Comparison of ENCODE assay signal across 8 cellular contexts in the genomic region with DNA sequence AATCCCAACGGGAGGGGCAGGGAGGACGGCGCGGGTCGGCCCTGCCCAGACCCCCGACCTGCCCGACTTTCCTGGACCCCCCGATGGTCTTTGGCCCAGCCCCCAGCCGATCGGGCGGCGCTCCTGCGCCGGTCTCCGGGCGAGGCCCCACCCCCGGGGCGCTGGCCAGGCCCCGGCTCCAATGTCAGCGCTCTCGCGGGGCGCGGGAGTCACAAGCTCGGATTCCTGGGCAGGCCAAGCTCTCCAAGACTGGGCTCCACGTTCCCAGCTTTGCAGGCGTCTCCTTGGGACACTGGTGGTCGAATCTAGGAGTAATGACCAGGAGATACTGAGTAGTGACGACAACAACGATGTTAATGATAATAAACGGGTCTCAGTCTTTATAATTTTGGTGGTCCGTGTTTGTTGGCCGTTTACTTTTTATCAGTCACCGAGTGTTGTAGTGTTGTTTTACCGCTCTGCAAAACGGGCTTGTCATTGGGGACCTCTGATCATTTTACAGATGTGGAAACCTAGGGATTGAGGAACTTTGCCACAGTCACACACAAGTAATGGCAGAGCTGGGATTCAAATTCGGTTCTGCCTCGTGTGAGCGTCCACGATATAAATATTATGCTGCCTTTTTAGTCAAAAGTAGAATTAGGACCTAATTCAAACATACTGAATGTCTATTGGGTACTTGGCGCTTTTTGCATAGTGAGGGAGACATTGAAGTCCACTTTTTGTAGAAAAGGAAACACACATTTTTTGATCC. TPM values are rescaled to one million over a fixed set of nuclear protein-coding genes. Genes with fewer than 3 reads are reported as not detected.
DNase-seq lines count a peak whose midpoint lies in the region; ATAC-seq and TF ChIP-seq lines count a peak whose summit lies in the region.

No MANE protein-coding gene starts in this region.

- peaks cover 29 to 86% (median 64%) of the 10 kb centered on the region in 11 experiments; a peak in 21 of 22 replicates for H4K20me1 ChIP-seq in BLaER1 treated with 17β-estradiol and CSF1 and Interleukin-3, amounts not matched to agents 10 nM and 100 nM

- H3K23ac ChIP-seq in neuronal stem cell (ENCODE audit: low read depth, low read length, poor library complexity): no peak overlapping the region

- H3K4ac ChIP-seq in neuronal stem cell (ENCODE audit: low read length): no peak overlapping the region

- no peak overlapping the region for H2BK120ac ChIP-seq in neuronal stem cell (ENCODE audit: low read depth, low read length)

- H3K18ac ChIP-seq in neuronal stem cell (ENCODE audit: low read length): no peak overlapping the region

- WGBS in neuronal stem cell (ENCODE audit: extremely low coverage in 2 of 2, insufficient read length in 2 of 2, insufficient replicate concordance in 1 of 2), 2 donors: no CpG with 5 or more reads among the region's 41 CpGs

- no peaks in the 10 kb centered on the region for H3K27me3 ChIP-seq in BLaER1 treated with 17β-estradiol and CSF1 and Interleukin-3, amounts not matched to agents 10 nM and 100 nM
- H3K27me3 ChIP-seq in neuronal stem cell (ENCODE audit: control insufficient read depth in 3 of 3, insufficient read depth in 3 of 3, low read depth in 1 of 3, low read length in 3 of 3) (no peaks in the 10 kb centered on the region), vagina (no peaks in the 10 kb centered on the region)

- H4K91ac ChIP-seq in neuronal stem cell (ENCODE audit: low read depth, low read length, poor library complexity): no peak overlapping the region

- H3K4me1 ChIP-seq in BLaER1 treated with 17β-estradiol and CSF1 and Interleukin-3, amounts not matched to agents 10 nM and 100 nM: peaks cover 68 to 88% (median 84%) of the 10 kb centered on the region in 10 experiments
- H3K4me1 ChIP-seq in neuronal stem cell (ENCODE audit: control insufficient read depth in 2 of 2, insufficient read depth in 1 of 2, low read depth in 1 of 2, low read length in 2 of 2) (peaks cover 2 to 6% of the 10 kb centered on the region in 2 donors), vagina (peaks cover 61% of the 10 kb centered on the region)

- H2AFZ ChIP-seq in neuronal stem cell (ENCODE audit: low read length): peak overlapping the region; percentile 77

- no peak overlapping the region for H4K8ac ChIP-seq in neuronal stem cell (ENCODE audit: low read depth, low read length)

- TF ChIP-seq CTCF in fibroblast of villous mesenchyme (IDR thresholded peaks at IDR 0.05; ENCODE audit: insufficient read depth, low read depth, low read length) (no peak), vagina (IDR thresholded peaks at IDR 0.05) (no peak)

- ATAC-seq in GM19025 (IDR thresholded peaks at IDR 0.05; ENCODE audit: low read depth, unreplicated experiment) (peak; percentile 38), HG03196 (IDR thresholded peaks at IDR 0.05; ENCODE audit: unreplicated experiment) (peak; percentile 28)

- peak overlapping the region; percentile 68 for H2BK5ac ChIP-seq in neuronal stem cell (ENCODE audit: low read length)

- peak overlapping the region; percentile 85 to 98 (median 94) for H3K4me2 ChIP-seq in BLaER1 treated with 17β-estradiol and CSF1 and Interleukin-3, amounts not matched to agents 10 nM and 100 nM
- H3K4me2 ChIP-seq in neuronal stem cell (ENCODE audit: insufficient read depth, low read length, poor library complexity, severe bottlenecking): peak overlapping the region; percentile 59

- intact Hi-C loops in vagina (cut with DNase I): no loop called here

- no peak overlapping the region for H2BK12ac ChIP-seq in neuronal stem cell (ENCODE audit: low read length)

- DNase-seq in OCI-M1 (lab: John Stamatoyannopoulos, UW) (peak; percentile 44), fibroblast of villous mesenchyme (ENCODE audit: low read depth) (peak; percentile 85), neuronal stem cell (ENCODE audit: low spot score) (peak; percentile 73), vagina (ENCODE audit: extremely low spot score in 2 of 2) (no peak)
- DNase-seq in activated effector memory CD4-positive, alpha-beta T cell treated with anti-CD3 and anti-CD28 coated beads, Interleukin-2, amount 50 U/mL, for 16 hours: peak; percentile 87

- H3K14ac ChIP-seq in neuronal stem cell (ENCODE audit: low read length): no peak overlapping the region

- peak overlapping the region; percentile 62 to 100 (median 84) for H3K4me3 ChIP-seq in BLaER1 treated with 17β-estradiol and CSF1 and Interleukin-3, amounts not matched to agents 10 nM and 100 nM
- H3K4me3 ChIP-seq in fibroblast of villous mesenchyme (ENCODE audit: low read depth, low read length): peak overlapping the region; percentile 72
- peak overlapping the region; percentile 80 to 84 for H3K4me3 ChIP-seq in neuronal stem cell (ENCODE audit: low read length in 2 of 2)
- H3K4me3 ChIP-seq in vagina: peak overlapping the region; percentile 70 to 97

- peaks cover 79 to 87% (median 84%) of the 10 kb centered on the region in 11 experiments for H3K36me3 ChIP-seq in BLaER1 treated with 17β-estradiol and CSF1 and Interleukin-3, amounts not matched to agents 10 nM and 100 nM
- H3K36me3 ChIP-seq in neuronal stem cell (replicated peaks in 1 of 2; ENCODE audit: control insufficient read depth in 2 of 2, insufficient read depth in 2 of 2, low read length in 2 of 2) (peaks cover 56 to 88% of the 10 kb centered on the region in 2 donors), vagina (peaks cover 0 to 74% of the 10 kb centered on the region in 2 donors)

- H3K9me3 ChIP-seq in BLaER1 treated with 17β-estradiol and CSF1 and Interleukin-3, amounts not matched to agents 10 nM and 100 nM (replicated peaks in 1 of 11): no peaks in the 10 kb centered on the region
- H3K9me3 ChIP-seq in neuronal stem cell (replicated peaks in 1 of 2; ENCODE audit: control insufficient read depth in 2 of 2, insufficient read depth in 1 of 2, low read depth in 1 of 2, low read length in 2 of 2): no peaks in the 10 kb centered on the region
- no peaks in the 10 kb centered on the region for H3K9me3 ChIP-seq in vagina

- H3K79me1 ChIP-seq in neuronal stem cell (ENCODE audit: low read depth, low read length): peaks cover 5% of the 10 kb centered on the region

- H3K9ac ChIP-seq in BLaER1 treated with 17β-estradiol and CSF1 and Interleukin-3, amounts not matched to agents 10 nM and 100 nM: peak overlapping the region; percentile 88 to 99 (median 96)
- no peak overlapping the region for H3K9ac ChIP-seq in neuronal stem cell (ENCODE audit: low read depth, low read length, poor library complexity)

- no peak overlapping the region for H2BK15ac ChIP-seq in neuronal stem cell (ENCODE audit: low read length)

- peak overlapping the region; percentile 88 for H2AK5ac ChIP-seq in neuronal stem cell (ENCODE audit: low read depth, low read length)

- H3K27ac ChIP-seq in BLaER1 treated with 17β-estradiol and CSF1 and Interleukin-3, amounts not matched to agents 10 nM and 100 nM: peak overlapping the region; percentile 74 to 97 (median 94)
- peak overlapping the region; percentile 96 for H3K27ac ChIP-seq in neuronal stem cell (replicated peaks; ENCODE audit: low read length)
- H3K27ac ChIP-seq in vagina: peak overlapping the region; percentile 94

- TF ChIP-seq POLR2A in vagina (IDR thresholded peaks at IDR 0.05): no peak

RNA-seq across cellular contexts. Expression of gene RAD23A, which starts 0.6 kb away (rescaled TPM):
- 91.1 and 92.8 TPM in 2 replicates for total RNA-seq in fibroblast of villous mesenchyme
- polyA plus RNA-seq in neuronal stem cell (2013, experiment 1 of 2): 115 TPM
- 115 TPM for polyA plus RNA-seq in neuronal stem cell (2013, experiment 2 of 2)
- 85.9 TPM for total RNA-seq in vagina

RNA-seq across cellular contexts. Expression of gene CALR, which starts 7.9 kb away (rescaled TPM):
- total RNA-seq in fibroblast of villous mesenchyme (2,107 and 2,588 TPM in 2 replicates), vagina (303 TPM)
- polyA plus RNA-seq in neuronal stem cell (2013, experiment 1 of 2): 336 TPM
- 330 TPM for polyA plus RNA-seq in neuronal stem cell (2013, experiment 2 of 2)

RNA-seq across cellular contexts. Expression of gene GADD45GIP1, which starts 10.8 kb away (rescaled TPM):
- 18.6 and 24.8 TPM in 2 replicates for total RNA-seq in fibroblast of villous mesenchyme
- polyA plus RNA-seq in neuronal stem cell (2013, experiment 1 of 2): 34.0 TPM
- polyA plus RNA-seq in neuronal stem cell (2013, experiment 2 of 2): 31.8 TPM
- 80.3 TPM for total RNA-seq in vagina

RNA-seq across cellular contexts. Expression of gene FARSA, which starts 12.8 kb away (rescaled TPM):
- total RNA-seq in fibroblast of villous mesenchyme: 65.2 and 70.2 TPM in 2 replicates
- 35.0 TPM for polyA plus RNA-seq in neuronal stem cell (2013, experiment 1 of 2)
- polyA plus RNA-seq in neuronal stem cell (2013, experiment 2 of 2): 35.6 TPM
- total RNA-seq in vagina: 44.2 TPM

RNA-seq across cellular contexts. Expression of gene DAND5, which starts 23.1 kb away (rescaled TPM):
- not detected in 2 replicates for total RNA-seq in fibroblast of villous mesenchyme
- polyA plus RNA-seq in neuronal stem cell (2013, experiment 1 of 2): 0.03 TPM
- polyA plus RNA-seq in neuronal stem cell (2013, experiment 2 of 2): 0.03 TPM
- not detected for total RNA-seq in vagina

Comparison
In these comparisons a context has a peak if more than half of its experiments do, and no peak if none do; other contexts are left out.
1. DNase-seq: peak in OCI-M1 (single experiment), activated effector memory CD4-positive, alpha-beta T cell treated with anti-CD3 and anti-CD28 coated beads, Interleukin-2, amount 50 U/mL, for 16 hours (single experiment), fibroblast of villous mesenchyme (single experiment) and neuronal stem cell (single experiment); none in vagina (0 of 2).
2. Peak in every context shown above with its lines, with median percentiles within 50 percentile points of each other: H3K27ac ChIP-seq and H3K4me3 ChIP-seq.